In genomic region chr10:43648083-43648391, GRCh38 we compare ENCODE assay signal across 8 cellular contexts. TPM values are rescaled to one million over a fixed set of nuclear protein-coding genes. Genes with fewer than 3 reads are reported as not detected.
DNase-seq lines count a peak whose midpoint lies in the region; ATAC-seq and TF ChIP-seq lines count a peak whose summit lies in the region.

No MANE protein-coding gene starts in this region.

- CTCF ChIA-PET in A673 (lab: Charles Lee) = no interaction called here

- H3K27me3 ChIP-seq in A673 (replicated peaks; ENCODE audit: insufficient read depth, low read depth, low read length, poor library complexity) (no peaks in the 10 kb centered on the region), mononuclear cell (ENCODE audit: insufficient read depth, low read length) (no peaks in the 10 kb centered on the region)

- peak overlapping the region; percentile 73 for H3K4me3 ChIP-seq in A673 (ENCODE audit: low read depth, low read length, poor library complexity, severe bottlenecking)
- peak overlapping the region; percentile 72 for H3K4me3 ChIP-seq in mononuclear cell (ENCODE audit: low read length)

- intact Hi-C loops in A673 (cut with micrococcal nuclease; ENCODE audit: unreplicated experiment) = no loop called here
- intact Hi-C loops in posterior cingulate gyrus (cut with DNase I) = loop anchor here (1.0 to 10.0 kb wide), 3 partner anchors 41 to 1093 kb away; partner anchors contain the start of genes ZNF239 and ZNF485

- H3K9me3 ChIP-seq in A673 (ENCODE audit: low read depth, low read length, poor library complexity, severe bottlenecking) = peaks cover 49% of the 10 kb centered on the region
- peaks cover 35% of the 10 kb centered on the region for H3K9me3 ChIP-seq in mononuclear cell (ENCODE audit: low read depth, low read length)

- POLR2A ChIA-PET in A673 (lab: Charles Lee; ENCODE audit: low non-redundant PET) = no interaction called here

- TF ChIP-seq CTCF in A673 (conservative IDR thresholded peaks at IDR 0.05; ENCODE audit: low read depth, low read length) (no peak), brain (conservative IDR thresholded peaks at IDR 0.05) (no peak)

- peak; percentile 2 for ATAC-seq in HG03135 (IDR thresholded peaks at IDR 0.05; ENCODE audit: unreplicated experiment)

- H3K27ac ChIP-seq in A673 (ENCODE audit: low read depth, low read length, poor library complexity, severe bottlenecking) = peak overlapping the region; percentile 89

- peaks cover 21% of the 10 kb centered on the region for H3K4me1 Mint-ChIP-seq in brain

- peaks cover 37% of the 10 kb centered on the region for H3K36me3 ChIP-seq in A673 (ENCODE audit: insufficient read depth, low read length, poor library complexity, severe bottlenecking)

- BruUV-seq in A673 (replicated peaks; lab: Mats Ljungman, UMichigan) = no TSS peak

- H3K27me3 Mint-ChIP-seq in brain = no peaks in the 10 kb centered on the region

- peak; percentile 55 for DNase-seq in A673 (ENCODE audit: low spot score)
- DNase-seq in COR-L47 (lab: John Stamatoyannopoulos, UW) = no peak
- no peak for DNase-seq in NCI-H2081 (lab: John Stamatoyannopoulos, UW)
- DNase-seq in NCI-H2029 treated with DMSO at 0.1 percent for 48 hours (lab: John Stamatoyannopoulos, UW) = no peak
- DNase-seq in posterior cingulate gyrus = no peak

- peak overlapping the region; percentile 92 to 99 (median 93) for H3K27ac Mint-ChIP-seq in brain

- H3K9me3 Mint-ChIP-seq in brain = peaks cover 45 to 51% (median 50%) of the 10 kb centered on the region in 5 experiments

- H3K36me3 Mint-ChIP-seq in brain = peaks cover 55% of the 10 kb centered on the region

- H3K4me1 ChIP-seq in A673 (ENCODE audit: insufficient read depth, low read length, poor library complexity, severe bottlenecking) (no peaks in the 10 kb centered on the region), mononuclear cell (ENCODE audit: insufficient read depth, low read length) (peaks cover 13% of the 10 kb centered on the region)

- H3K4me3 Mint-ChIP-seq in brain = peak overlapping the region; percentile 89 to 98 (median 98)

RNA-seq across cellular contexts. Expression of gene ZNF32, which starts 0.6 kb away (rescaled TPM):
- total RNA-seq in A673 (2021) (37.6 and 40.1 TPM in 2 replicates), mononuclear cell (19.7 TPM)
- polyA plus RNA-seq in brain (ENCODE audit: insufficient read depth, low read depth, low replicate concordance) = 97.9 TPM

RNA-seq across cellular contexts. Expression of gene ZNF485, which starts 41.8 kb away (rescaled TPM):
- 5.1 and 7.2 TPM in 2 replicates for total RNA-seq in A673 (2021)
- 0.92 TPM for polyA plus RNA-seq in brain (ENCODE audit: insufficient read depth, low read depth, low replicate concordance)
- total RNA-seq in mononuclear cell = 1.9 TPM
